In genomic region chr12:111544032-111544431, GRCh38 we compare ENCODE assay signal across 20 cellular contexts.
"Had no signal": no experiment of that assay in that cellular context is flagged by ENCODE, and none has a peak within 500 bp of the region (broad histone marks: within the 10 kb centered on the region; RNA-seq: fewer than 3 reads in every experiment).

No MANE protein-coding gene starts in this region.

- H3K27ac ChIP-seq: Peyer's patch had no signal

- H3K27ac Mint-ChIP-seq: activated CD4-positive, alpha-beta memory T cell treated with anti-CD3 and anti-CD28 coated beads, Interleukin-2, amount 10 ng/mL, durations not matched to agents 7 days and 5 days; activated naive CD4-positive, alpha-beta T cell treated with anti-CD3 and anti-CD28 coated beads, Interleukin-2, amount 10 ng/mL, durations not matched to agents 7 days and 5 days had no signal

- H3K4me1 ChIP-seq: Peyer's patch had no signal

- H3K27me3 Mint-ChIP-seq: activated CD4-positive, alpha-beta memory T cell treated with anti-CD3 and anti-CD28 coated beads, Interleukin-2, amount 10 ng/mL, durations not matched to agents 7 days and 5 days; activated naive CD4-positive, alpha-beta T cell treated with anti-CD3 and anti-CD28 coated beads, Interleukin-2, amount 10 ng/mL, durations not matched to agents 7 days and 5 days; brain; T-helper 17 cell had no signal

- DNase-seq: activated CD4-positive, alpha-beta memory T cell treated with anti-CD3 and anti-CD28 coated beads, Interleukin-2, amount 10 ng/mL, durations not matched to agents 7 days and 5 days; activated CD4-positive, alpha-beta T cell treated with anti-CD3 and anti-CD28 coated beads, Interleukin-2, amount 50 U/mL, for 1 hour; activated gamma-delta T cell; activated naive CD4-positive, alpha-beta T cell treated with anti-CD3 and anti-CD28 coated beads, Interleukin-2, amount 10 ng/mL, durations not matched to agents 7 days and 5 days; activated T-cell treated with anti-CD3 and anti-CD28 coated beads for 4 hours; amygdala; IMR-90; Kasumi-1; KBM-7; NCI-H1048; NCI-H146; NCI-H187 treated with DMSO at 0.1 percent for 48 hours; NCI-H2081 treated with DMSO at 0.1 percent for 48 hours; NCI-H446; NCI-H524; Peyer's patch; SIG-M5; T-helper 17 cell had no signal

- H3K27me3 ChIP-seq: Peyer's patch had no signal

- H3K9me3 ChIP-seq: Peyer's patch had no signal

- H3K9me3 Mint-ChIP-seq: activated CD4-positive, alpha-beta memory T cell treated with anti-CD3 and anti-CD28 coated beads, Interleukin-2, amount 10 ng/mL, durations not matched to agents 7 days and 5 days; activated naive CD4-positive, alpha-beta T cell treated with anti-CD3 and anti-CD28 coated beads, Interleukin-2, amount 10 ng/mL, durations not matched to agents 7 days and 5 days; brain had no signal

- ATAC-seq: activated CD4-positive, CD25-positive, alpha-beta regulatory T cell treated with anti-CD3 and anti-CD28 coated beads, Interleukin-2, amount 50 U/mL, for 24 hours; T-helper 17 cell had no signal

- H3K4me1 Mint-ChIP-seq: brain had no signal

- H3K4me3 Mint-ChIP-seq: activated CD4-positive, alpha-beta memory T cell treated with anti-CD3 and anti-CD28 coated beads, Interleukin-2, amount 10 ng/mL, durations not matched to agents 7 days and 5 days; activated naive CD4-positive, alpha-beta T cell treated with anti-CD3 and anti-CD28 coated beads, Interleukin-2, amount 10 ng/mL, durations not matched to agents 7 days and 5 days; brain; T-helper 17 cell had no signal

- H3K4me3 ChIP-seq: Peyer's patch had no signal
